18 cellular contexts compared by ENCODE assay signal in genomic region chr15:35827949-35828348, GRCh38.
"Had no signal": no experiment of that assay in that cellular context is flagged by ENCODE, and none has a peak within 500 bp of the region (broad histone marks: within the 10 kb centered on the region; RNA-seq: fewer than 3 reads in every experiment).

No MANE protein-coding gene starts in this region.

- H2AFZ ChIP-seq: parathyroid adenoma had no signal

- H3K4me3 ChIP-seq: dorsolateral prefrontal cortex, gastroesophageal sphincter, heart left ventricle, smooth muscle cell, thoracic aorta, upper lobe of right lung had no signal

- H3K79me2 ChIP-seq: parathyroid adenoma had no signal

- H3K9me3 Mint-ChIP-seq: activated naive CD4-positive, alpha-beta T cell treated with anti-CD3 and anti-CD28 coated beads, Interleukin-2, amount 50 U/mL, for 24 hours; endodermal cell had no signal

- H3K4me3 Mint-ChIP-seq: activated naive CD4-positive, alpha-beta T cell treated with anti-CD3 and anti-CD28 coated beads, Interleukin-2, amount 50 U/mL, for 24 hours; activated T-cell treated with anti-CD3 and anti-CD28 coated beads, Interleukin-2, amount 50 U/mL, for 72 hours; endodermal cell; natural killer cell had no signal

- H3K9me3 ChIP-seq: gastroesophageal sphincter, heart left ventricle, neutrophil, thoracic aorta, upper lobe of right lung had no signal

- H3K36me3 Mint-ChIP-seq: activated naive CD4-positive, alpha-beta T cell treated with anti-CD3 and anti-CD28 coated beads, Interleukin-2, amount 50 U/mL, for 24 hours; natural killer cell had no signal

- H3K9ac ChIP-seq: parathyroid adenoma had no signal

- DNase-seq: activated CD4-positive, alpha-beta T cell treated with anti-CD3 and anti-CD28 coated beads for 1 hour; activated effector memory CD4-positive, alpha-beta T cell treated with anti-CD3 and anti-CD28 coated beads, Interleukin-2, amount 50 U/mL, for 16 hours; activated T-cell treated with anti-CD3 and anti-CD28 coated beads, Interleukin-2, amount 50 U/mL, for 72 hours; cerebellar nuclear complex; dorsolateral prefrontal cortex; endodermal cell; heart left ventricle; natural killer cell; stimulated activated CD4-positive, alpha-beta T cell treated with anti-CD3 and anti-CD28 coated beads, Interleukin-4, amount 100 ng/mL, for 1 hour; upper lobe of right lung; WERI-Rb-1 had no signal

- H3K27ac ChIP-seq: dorsolateral prefrontal cortex, gastroesophageal sphincter, heart left ventricle, neutrophil, parathyroid adenoma, thoracic aorta, upper lobe of right lung, WERI-Rb-1 had no signal

- H3K4me1 ChIP-seq: parathyroid adenoma, upper lobe of right lung had no signal

- ATAC-seq: activated T-cell treated with anti-CD3 and anti-CD28 coated beads, Interleukin-2, amount 50 U/mL, for 72 hours; gastroesophageal sphincter; heart left ventricle; natural killer cell; sciatic nerve; upper lobe of right lung had no signal

- H3K36me3 ChIP-seq: gastroesophageal sphincter, heart left ventricle, neutrophil, thoracic aorta, upper lobe of right lung, WERI-Rb-1 had no signal

- H3K27me3 ChIP-seq: dorsolateral prefrontal cortex, gastroesophageal sphincter, heart left ventricle, neutrophil, upper lobe of right lung had no signal

- H3K27ac Mint-ChIP-seq: activated naive CD4-positive, alpha-beta T cell treated with anti-CD3 and anti-CD28 coated beads, Interleukin-2, amount 50 U/mL, for 24 hours; activated T-cell treated with anti-CD3 and anti-CD28 coated beads, Interleukin-2, amount 50 U/mL, for 72 hours; endodermal cell; natural killer cell had no signal

- H3K4me1 Mint-ChIP-seq: activated naive CD4-positive, alpha-beta T cell treated with anti-CD3 and anti-CD28 coated beads, Interleukin-2, amount 50 U/mL, for 24 hours; endodermal cell; natural killer cell had no signal
